1 cellular context compared by ENCODE assay signal in genomic region chr10:3008518-3009195, GRCh38.
TF ChIP-seq lines count a peak whose summit lies in the region.

No MANE protein-coding gene starts in this region.

TF ChIP-seq in GM12878, 131 proteins besides CTCF, POLR2A, EP300 and RAD21 (continued from another document):
- no peak for TF ChIP-seq NRF1 (conservative IDR thresholded peaks at IDR 0.05; ENCODE audit: low read depth, low read length)
- no peak for TF ChIP-seq SUZ12 (IDR thresholded peaks at IDR 0.05; ENCODE audit: unreplicated experiment)
- no peak for TF ChIP-seq PML (IDR thresholded peaks at IDR 0.05; ENCODE audit: low read length)
- TF ChIP-seq NKRF (conservative IDR thresholded peaks at IDR 0.05) = no peak
- no peak for TF ChIP-seq IRF3 (IDR thresholded peaks at IDR 0.05)
- TF ChIP-seq FOS (IDR thresholded peaks at IDR 0.05; ENCODE audit: borderline replicate concordance, extremely low read depth, insufficient read length) = no peak
- no peak for TF ChIP-seq SP1 (IDR thresholded peaks at IDR 0.05; ENCODE audit: low read depth, low read length)
- no peak for TF ChIP-seq CHD2 (IDR thresholded peaks at IDR 0.05; ENCODE audit: borderline replicate concordance, low read depth, low read length)
- no peak for TF ChIP-seq IRF5 (IDR thresholded peaks at IDR 0.05; ENCODE audit: borderline replicate concordance)
- no peak for TF ChIP-seq JUND (IDR thresholded peaks at IDR 0.05; ENCODE audit: low read depth, low read length)
- TF ChIP-seq SRF (IDR thresholded peaks at IDR 0.05; ENCODE audit: low read depth in 2 of 2, low read length in 2 of 2) = no peak
- TF ChIP-seq SIN3A (IDR thresholded peaks at IDR 0.05; ENCODE audit: low read depth, low read length) = no peak
- TF ChIP-seq TARDBP (IDR thresholded peaks at IDR 0.05; ENCODE audit: borderline replicate concordance) = no peak
- TF ChIP-seq BCL3 (IDR thresholded peaks at IDR 0.05; ENCODE audit: borderline replicate concordance, insufficient read depth, low read depth, low read length, poor library complexity, severe bottlenecking) = no peak
- TF ChIP-seq KDM1A (IDR thresholded peaks at IDR 0.05; ENCODE audit: borderline replicate concordance) = no peak
- TF ChIP-seq EZH2 (IDR thresholded peaks at IDR 0.05; ENCODE audit: borderline replicate concordance, control insufficient read depth, low read depth, low read length) = no peak
TF ChIP-seq in GM12878: peak in this region for 0.
